ENCODE assay signal across 36 cellular contexts in the genomic region with DNA sequence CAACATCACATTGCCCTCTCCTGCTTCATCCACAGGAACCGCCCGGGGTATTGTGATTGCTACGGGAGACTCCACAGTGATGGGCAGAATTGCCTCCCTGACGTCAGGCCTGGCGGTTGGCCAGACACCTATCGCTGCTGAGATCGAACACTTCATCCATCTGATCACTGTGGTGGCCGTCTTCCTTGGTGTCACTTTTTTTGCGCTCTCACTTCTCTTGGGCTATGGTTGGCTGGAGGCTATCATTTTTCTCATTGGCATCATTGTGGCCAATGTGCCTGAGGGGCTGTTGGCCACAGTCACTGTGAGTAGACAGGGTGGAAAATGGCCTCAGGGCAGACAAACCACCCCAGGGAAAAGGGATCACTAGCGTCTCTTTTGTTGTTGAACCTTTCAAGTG. TPM values are rescaled to one million over a fixed set of nuclear protein-coding genes. Genes with fewer than 3 reads are reported as not detected.
"Had no signal": no experiment of that assay in that cellular context is flagged by ENCODE, and none has a peak within 500 bp of the region (broad histone marks: within the 10 kb centered on the region; RNA-seq: fewer than 3 reads in every experiment).

No MANE protein-coding gene starts in this region.

- H3K4me2 ChIP-seq: hepatocyte had no signal

- H3K27me3 Mint-ChIP-seq: activated B cell treated with CpG ODN at 0.5 μM for 24 hours had no signal

- H2AFZ ChIP-seq: hepatocyte had no signal

- H3K79me2 ChIP-seq: hepatocyte had no signal

- H3K4me3 Mint-ChIP-seq: activated B cell treated with CpG ODN at 0.5 μM for 24 hours; activated CD8-positive, alpha-beta T cell treated with anti-CD3 and anti-CD28 coated beads for 36 hours; activated naive CD4-positive, alpha-beta T cell treated with anti-CD3 and anti-CD28 coated beads for 36 hours; activated naive CD4-positive, alpha-beta T cell treated with anti-CD3 and anti-CD28 coated beads, Interleukin-2, amount 50 U/mL, for 24 hours; activated naive CD8-positive, alpha-beta T cell treated with anti-CD3 and anti-CD28 coated beads for 36 hours; activated naive CD8-positive, alpha-beta T cell treated with anti-CD3 and anti-CD28 coated beads, Interleukin-2, amount 50 U/mL, for 24 hours; activated T-helper 1 cell treated with anti-CD3 and anti-CD28 coated beads, Interleukin-12 subunit alpha, Interleukin-12 subunit beta, Interleukin-2, Interleukin-4 antibody, amounts not matched to agents 30 ng/mL and 10 ng/mL and 1 ng/mL, durations not matched to agents 14 hours and 24 hours and 36 hours; effector memory CD8-positive, alpha-beta T cell had no signal

- H3K36me3 ChIP-seq: adrenal gland, esophagus squamous epithelium, gastroesophageal sphincter, heart right ventricle had no signal

- H3K4me3 ChIP-seq: adrenal gland, body of pancreas, esophagus squamous epithelium, gastroesophageal sphincter, heart right ventricle, hepatocyte had no signal

- H3K9me3 Mint-ChIP-seq: activated B cell treated with CpG ODN at 0.5 μM for 24 hours; activated CD8-positive, alpha-beta T cell treated with anti-CD3 and anti-CD28 coated beads for 36 hours; activated naive CD4-positive, alpha-beta T cell treated with anti-CD3 and anti-CD28 coated beads for 36 hours; activated naive CD4-positive, alpha-beta T cell treated with anti-CD3 and anti-CD28 coated beads, Interleukin-2, amount 50 U/mL, for 24 hours; activated naive CD8-positive, alpha-beta T cell treated with anti-CD3 and anti-CD28 coated beads for 36 hours; activated naive CD8-positive, alpha-beta T cell treated with anti-CD3 and anti-CD28 coated beads, Interleukin-2, amount 50 U/mL, for 24 hours; activated T-helper 1 cell treated with anti-CD3 and anti-CD28 coated beads, Interleukin-12 subunit alpha, Interleukin-12 subunit beta, Interleukin-2, Interleukin-4 antibody, amounts not matched to agents 30 ng/mL and 10 ng/mL and 1 ng/mL, durations not matched to agents 14 hours and 24 hours and 36 hours; activated T-helper 2 cell treated with anti-CD3 and anti-CD28 coated beads, Interferon-gamma antibody, Interleukin-2, Interleukin-4, amounts not matched to agents 10 μg/mL and 5 μg/mL and 100 μg/mL, durations not matched to agents 14 hours and 24 hours and 36 hours; effector memory CD8-positive, alpha-beta T cell had no signal

- FAIRE-seq: colon had no signal

- H3K27ac Mint-ChIP-seq: activated B cell treated with CpG ODN at 0.5 μM for 24 hours; activated CD8-positive, alpha-beta T cell treated with anti-CD3 and anti-CD28 coated beads for 36 hours; activated naive CD4-positive, alpha-beta T cell treated with anti-CD3 and anti-CD28 coated beads for 36 hours; activated naive CD4-positive, alpha-beta T cell treated with anti-CD3 and anti-CD28 coated beads, Interleukin-2, amount 50 U/mL, for 24 hours; activated naive CD8-positive, alpha-beta T cell treated with anti-CD3 and anti-CD28 coated beads for 36 hours; activated naive CD8-positive, alpha-beta T cell treated with anti-CD3 and anti-CD28 coated beads, Interleukin-2, amount 50 U/mL, for 24 hours; activated T-helper 1 cell treated with anti-CD3 and anti-CD28 coated beads, Interleukin-12 subunit alpha, Interleukin-12 subunit beta, Interleukin-2, Interleukin-4 antibody, amounts not matched to agents 30 ng/mL and 10 ng/mL and 1 ng/mL, durations not matched to agents 14 hours and 24 hours and 36 hours; activated T-helper 2 cell treated with anti-CD3 and anti-CD28 coated beads, Interferon-gamma antibody, Interleukin-2, Interleukin-4, amounts not matched to agents 10 μg/mL and 5 μg/mL and 100 μg/mL, durations not matched to agents 14 hours and 24 hours and 36 hours had no signal

- H3K27me3 ChIP-seq: body of pancreas, gastroesophageal sphincter, heart right ventricle, hepatocyte had no signal

- H3K9me3 ChIP-seq: adrenal gland, body of pancreas, esophagus squamous epithelium, gastroesophageal sphincter, heart right ventricle had no signal

- H3K4me1 ChIP-seq: adrenal gland, esophagus squamous epithelium, gastroesophageal sphincter had no signal

- H3K36me3 Mint-ChIP-seq: activated naive CD4-positive, alpha-beta T cell treated with anti-CD3 and anti-CD28 coated beads, Interleukin-2, amount 50 U/mL, for 24 hours; activated naive CD8-positive, alpha-beta T cell treated with anti-CD3 and anti-CD28 coated beads for 36 hours had no signal

- ATAC-seq: activated CD4-positive, CD25-positive, alpha-beta regulatory T cell treated with anti-CD3 and anti-CD28 coated beads, Interleukin-2, amount 50 U/mL, for 24 hours; activated CD8-positive, alpha-beta T cell treated with anti-CD3 and anti-CD28 coated beads for 36 hours; activated naive CD8-positive, alpha-beta T cell treated with anti-CD3 and anti-CD28 coated beads, Interleukin-2, amount 50 U/mL, for 24 hours; body of pancreas; effector memory CD8-positive, alpha-beta T cell; gastroesophageal sphincter; heart right ventricle had no signal

- H3K27ac ChIP-seq: adrenal gland, body of pancreas, esophagus squamous epithelium, gastroesophageal sphincter, heart right ventricle, hepatocyte, VCaP had no signal

- DNase-seq: activated B cell treated with CpG ODN at 0.5 μM for 24 hours; activated CD4-positive, alpha-beta T cell treated with anti-CD3 and anti-CD28 coated beads for 48 hours; activated CD4-positive, alpha-beta T cell treated with anti-CD3 and anti-CD28 coated beads, Interleukin-2, amount 50 U/mL, for 1 hour; activated CD4-positive, alpha-beta T cell treated with anti-CD3 and anti-CD28 coated beads, Interleukin-2, amount 50 U/mL, for 48 hours; activated CD8-positive, alpha-beta memory T cell treated with anti-CD3 and anti-CD28 coated beads for 24 hours; activated CD8-positive, alpha-beta T cell treated with anti-CD3 and anti-CD28 coated beads for 36 hours; activated effector memory CD4-positive, alpha-beta T cell treated with anti-CD3 and anti-CD28 coated beads, Interleukin-2, amount 50 U/mL, for 16 hours; activated naive CD4-positive, alpha-beta T cell treated with anti-CD3 and anti-CD28 coated beads for 36 hours; activated naive CD8-positive, alpha-beta T cell treated with anti-CD3 and anti-CD28 coated beads for 36 hours; activated naive CD8-positive, alpha-beta T cell treated with anti-CD3 and anti-CD28 coated beads, Interleukin-2, amount 50 U/mL, for 24 hours; activated T-cell treated with anti-CD3 and anti-CD28 coated beads, Interleukin-2, amount 50 U/mL, for 48 hours; amygdala; aorta; body of pancreas; cortex of kidney; dermis blood vessel endothelial cell; effector CD4-positive, alpha-beta T cell; effector memory CD8-positive, alpha-beta T cell; erythroblast; esophagus squamous epithelium; foreskin melanocyte; heart right ventricle; T-helper 2 cell had no signal

RNA-seq across cellular contexts. Expression of a gene that starts 12.7 kb away (rescaled TPM):
- total RNA-seq: activated B cell treated with CpG ODN at 0.5 μM for 24 hours; activated CD8-positive, alpha-beta T cell treated with anti-CD3 and anti-CD28 coated beads for 36 hours; activated naive CD4-positive, alpha-beta T cell treated with anti-CD3 and anti-CD28 coated beads for 36 hours; activated naive CD8-positive, alpha-beta T cell treated with anti-CD3 and anti-CD28 coated beads for 36 hours; activated T-helper 1 cell treated with anti-CD3 and anti-CD28 coated beads, Interleukin-12 subunit alpha, Interleukin-12 subunit beta, Interleukin-2, Interleukin-4 antibody, amounts not matched to agents 30 ng/mL and 10 ng/mL and 1 ng/mL, durations not matched to agents 14 hours and 24 hours and 36 hours; body of pancreas; chondrocyte; dermis blood vessel endothelial cell; fibroblast of lung; fibroblast of villous mesenchyme; glomerular endothelial cell had no signal
- polyA plus RNA-seq: fibroblast of lung had no signal

RNA-seq across cellular contexts. Expression of a gene that starts 26.3 kb away (rescaled TPM):
- total RNA-seq: activated B cell treated with CpG ODN at 0.5 μM for 24 hours; activated CD8-positive, alpha-beta T cell treated with anti-CD3 and anti-CD28 coated beads for 36 hours; activated naive CD4-positive, alpha-beta T cell treated with anti-CD3 and anti-CD28 coated beads for 36 hours; activated naive CD8-positive, alpha-beta T cell treated with anti-CD3 and anti-CD28 coated beads for 36 hours; activated T-helper 1 cell treated with anti-CD3 and anti-CD28 coated beads, Interleukin-12 subunit alpha, Interleukin-12 subunit beta, Interleukin-2, Interleukin-4 antibody, amounts not matched to agents 30 ng/mL and 10 ng/mL and 1 ng/mL, durations not matched to agents 14 hours and 24 hours and 36 hours; body of pancreas; dermis blood vessel endothelial cell; fibroblast of villous mesenchyme; glomerular endothelial cell; hepatocyte had no signal

RNA-seq across cellular contexts. Expression of a gene that starts 48.6 kb away (rescaled TPM):
- total RNA-seq: activated B cell treated with CpG ODN at 0.5 μM for 24 hours; activated CD8-positive, alpha-beta T cell treated with anti-CD3 and anti-CD28 coated beads for 36 hours; activated naive CD4-positive, alpha-beta T cell treated with anti-CD3 and anti-CD28 coated beads for 36 hours; activated naive CD8-positive, alpha-beta T cell treated with anti-CD3 and anti-CD28 coated beads for 36 hours; activated T-helper 1 cell treated with anti-CD3 and anti-CD28 coated beads, Interleukin-12 subunit alpha, Interleukin-12 subunit beta, Interleukin-2, Interleukin-4 antibody, amounts not matched to agents 30 ng/mL and 10 ng/mL and 1 ng/mL, durations not matched to agents 14 hours and 24 hours and 36 hours; activated T-helper 2 cell treated with anti-CD3 and anti-CD28 coated beads, Interferon-gamma antibody, Interleukin-2, Interleukin-4, amounts not matched to agents 10 μg/mL and 5 μg/mL and 100 μg/mL, durations not matched to agents 14 hours and 24 hours and 36 hours; dermis blood vessel endothelial cell; fibroblast of villous mesenchyme; glomerular endothelial cell had no signal
